10 cellular contexts compared by ENCODE assay signal in the genomic region with DNA sequence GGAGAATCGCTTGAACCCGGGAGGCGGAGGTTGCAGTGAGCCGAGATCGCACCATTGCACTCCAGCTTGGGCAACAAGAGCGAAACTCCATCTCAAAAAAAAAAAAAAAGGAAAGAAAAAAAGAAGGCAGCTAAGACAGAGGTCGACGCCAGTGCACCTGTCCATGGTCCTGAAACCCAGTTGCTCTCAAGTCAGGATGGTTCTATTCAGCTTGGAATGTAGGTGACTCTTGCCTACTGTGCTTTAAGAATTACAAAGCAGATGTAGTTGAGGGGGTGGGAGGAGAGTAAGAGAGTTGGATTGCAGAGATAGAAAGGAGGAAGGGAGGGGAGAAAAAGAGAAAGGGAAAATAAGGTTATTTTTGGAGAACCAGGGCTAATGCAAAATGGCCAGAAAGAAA. TPM values are rescaled to one million over a fixed set of nuclear protein-coding genes. Genes with fewer than 3 reads are reported as not detected.
DNase-seq lines count a peak whose midpoint lies in the region; ATAC-seq lines count a peak whose summit lies in the region.
"Had no signal": no experiment of that assay in that cellular context is flagged by ENCODE, and none has a peak within 500 bp of the region (broad histone marks: within the 10 kb centered on the region; RNA-seq: fewer than 3 reads in every experiment).

No MANE protein-coding gene starts in this region.

- H3K4me1 ChIP-seq in adipocyte (ENCODE audit: control insufficient read depth, insufficient read depth, low read length): no peaks in the 10 kb centered on the region
- no peaks in the 10 kb centered on the region for H3K4me1 ChIP-seq in mesendoderm (ENCODE audit: control insufficient read depth, low read depth, low read length)
- H3K4me1 ChIP-seq: SJSA1 had no signal

- H3K56ac ChIP-seq in mesendoderm (ENCODE audit: low read length): no peak overlapping the region

- no peak overlapping the region for H3K4ac ChIP-seq in mesendoderm (ENCODE audit: low read depth, low read length)

- no peak overlapping the region for H2BK120ac ChIP-seq in mesendoderm (ENCODE audit: low read depth, low read length)

- no peak overlapping the region for H3K27ac ChIP-seq in mesendoderm (ENCODE audit: low read depth, low read length)
- H3K27ac ChIP-seq: SJSA1 had no signal

- no peaks in the 10 kb centered on the region for H3K79me1 ChIP-seq in mesendoderm (ENCODE audit: low read length)

- no peak overlapping the region for H2BK5ac ChIP-seq in mesendoderm (ENCODE audit: low read length)

- no peak overlapping the region for H3K4me3 ChIP-seq in MG63
- no peak overlapping the region for H3K4me3 ChIP-seq in adipocyte (ENCODE audit: low read length)
- H3K4me3 ChIP-seq in mesendoderm (ENCODE audit: low read length): no peak overlapping the region
- H3K4me3 ChIP-seq: SJSA1 had no signal

- H3K27me3 ChIP-seq in MG63 (peaks cover 4% of the 10 kb centered on the region), adipocyte (replicated peaks; ENCODE audit: control insufficient read depth, insufficient read depth, low read length) (no peaks in the 10 kb centered on the region), mesendoderm (ENCODE audit: insufficient read depth, low read length, poor library complexity) (no peaks in the 10 kb centered on the region)
- H3K27me3 ChIP-seq: SJSA1 had no signal

- DNase-seq in GDM1 (lab: John Stamatoyannopoulos, UW) (peak; percentile 12), MG63 (peak; percentile 58), adipocyte (ENCODE audit: low read depth) (peak; percentile 74), mesendoderm (peak; percentile 90), NCI-H1436 treated with DMSO at 0.1 percent for 48 hours (lab: John Stamatoyannopoulos, UW) (no peak)

- no peak overlapping the region for H3K18ac ChIP-seq in mesendoderm (ENCODE audit: low read length)

- H4K5ac ChIP-seq in mesendoderm (ENCODE audit: low read length): no peak overlapping the region

- no peak overlapping the region for H2BK15ac ChIP-seq in mesendoderm (replicated peaks; ENCODE audit: low read depth)

- no peak overlapping the region for H3K9ac ChIP-seq in adipocyte (ENCODE audit: low read length)
- H3K9ac ChIP-seq in mesendoderm (ENCODE audit: low read length): no peak overlapping the region

- H3K4me2 ChIP-seq in mesendoderm (ENCODE audit: low read length): no peak overlapping the region

- no peak overlapping the region for H3K23ac ChIP-seq in mesendoderm (ENCODE audit: low read length)

- WGBS in mesendoderm (ENCODE audit: extremely low coverage, insufficient coverage, low lambda C conversion rate): no CpG with 5 or more reads among the region's 8 CpGs

- H3K36me3 ChIP-seq in MG63 (no peaks in the 10 kb centered on the region), adipocyte (ENCODE audit: control insufficient read depth, insufficient read depth, low read length, severe bottlenecking) (no peaks in the 10 kb centered on the region), mesendoderm (ENCODE audit: control insufficient read depth, insufficient read depth, low read length) (no peaks in the 10 kb centered on the region)
- H3K36me3 ChIP-seq: SJSA1 had no signal

- no peaks in the 10 kb centered on the region for H3K79me2 ChIP-seq in mesendoderm (ENCODE audit: control insufficient read depth, insufficient read depth, low read length)

- H3K9me3 ChIP-seq in MG63 (no peaks in the 10 kb centered on the region), adipocyte (ENCODE audit: control insufficient read depth, low read length) (no peaks in the 10 kb centered on the region)
- H3K9me3 ChIP-seq: SJSA1 had no signal

- ATAC-seq in HG03097 (IDR thresholded peaks at IDR 0.05; ENCODE audit: low FRiP score, unreplicated experiment) (no peak), GM18519 (IDR thresholded peaks at IDR 0.05; ENCODE audit: low FRiP score, unreplicated experiment) (no peak), HG03469 (IDR thresholded peaks at IDR 0.05; ENCODE audit: unreplicated experiment) (no peak)

- H4K8ac ChIP-seq in mesendoderm (ENCODE audit: low read depth, low read length): no peak overlapping the region

- no peak overlapping the region for H2AK5ac ChIP-seq in mesendoderm (ENCODE audit: low read length)

RNA-seq across cellular contexts. Expression of a gene that starts 18.7 kb away (rescaled TPM):
- total RNA-seq in MG63 (2014; rRNA removed; shearing (Covaris generic); ENCODE audit: low replicate concordance): not detected in 2 replicates
- polyA plus RNA-seq in mesendoderm (2013, experiment 1 of 2): 5.9 TPM
- 5.7 TPM for polyA plus RNA-seq in mesendoderm (2013, experiment 2 of 2)
- total RNA-seq: SJSA1, skeletal muscle tissue had no signal

RNA-seq across cellular contexts. Expression of a gene that starts 35.0 kb away (rescaled TPM):
- total RNA-seq in MG63 (2014; rRNA removed; shearing (Covaris generic); ENCODE audit: low replicate concordance): 0.05 TPM in 1 of 2 replicates, not detected in the other
- polyA plus RNA-seq in mesendoderm (2013, experiment 1 of 2): 0.39 TPM
- 0.42 TPM for polyA plus RNA-seq in mesendoderm (2013, experiment 2 of 2)
- total RNA-seq: SJSA1 had no signal

RNA-seq across cellular contexts. Expression of a gene that starts 45.7 kb away (rescaled TPM):
- total RNA-seq in MG63 (2014; rRNA removed; shearing (Covaris generic); ENCODE audit: low replicate concordance): not detected in 2 replicates
- 1.8 TPM for polyA plus RNA-seq in mesendoderm (2013, experiment 1 of 2)
- polyA plus RNA-seq in mesendoderm (2013, experiment 2 of 2): 2.0 TPM
- total RNA-seq: SJSA1, skeletal muscle tissue had no signal
